In the genomic region with DNA sequence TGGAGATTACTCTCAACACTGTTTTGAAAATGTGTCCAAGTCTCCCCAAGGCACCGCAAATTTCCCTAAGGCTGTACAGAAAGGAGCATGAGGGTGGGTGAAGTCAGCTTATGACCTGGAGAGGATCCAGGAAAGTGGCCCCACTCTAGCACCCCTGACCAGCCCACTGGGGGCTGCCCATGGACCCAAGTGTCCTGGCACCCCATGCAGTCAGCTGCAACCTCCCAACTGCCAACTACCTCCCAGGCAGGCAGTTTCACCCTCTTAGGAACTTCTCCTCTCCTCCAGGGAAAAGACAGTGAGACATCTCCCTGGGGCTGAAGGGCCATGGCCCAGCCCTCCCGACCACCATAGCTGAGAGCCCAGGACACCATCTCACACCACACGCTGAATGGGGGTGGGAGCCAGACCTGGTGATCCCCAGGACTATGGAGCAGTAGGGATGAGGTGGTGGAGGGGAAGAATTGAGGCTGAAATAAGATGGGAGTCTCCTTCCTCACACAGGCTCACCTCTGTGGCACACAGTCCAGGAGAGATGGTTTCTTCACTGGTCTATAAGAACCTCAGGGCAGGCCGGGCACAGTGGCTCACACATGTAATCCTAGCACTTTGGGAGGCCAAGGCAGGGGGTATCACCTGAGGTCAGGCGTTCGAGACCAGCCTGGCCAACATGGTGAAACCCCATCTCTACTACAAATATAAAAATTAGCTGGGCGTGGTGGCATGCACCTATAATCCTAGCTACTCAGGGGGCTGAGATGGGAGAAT, we compare ENCODE assay signal across 22 cellular contexts.
A peak's percentile ranks its signal among the peaks of the same experiment; 100 is the strongest.
DNase-seq lines count a peak whose midpoint lies in the region; ATAC-seq and TF ChIP-seq lines count a peak whose summit lies in the region.
"Had no signal": no experiment of that assay in that cellular context is flagged by ENCODE, and none has a peak within 500 bp of the region (broad histone marks: within the 10 kb centered on the region; RNA-seq: fewer than 3 reads in every experiment).

No MANE protein-coding gene starts in this region.

- no peaks in the 10 kb centered on the region for H3K9me3 ChIP-seq in ascending aorta
- H3K9me3 ChIP-seq in thyroid gland = no peaks in the 10 kb centered on the region
- H3K9me3 ChIP-seq: BLaER1, SJCRH30, thoracic aorta had no signal

- no peaks in the 10 kb centered on the region for H3K27me3 Mint-ChIP-seq in activated T-cell treated with anti-CD3 and anti-CD28 coated beads, Interleukin-2, amount 50 U/mL, for 72 hours (ENCODE audit: low read depth)
- H3K27me3 Mint-ChIP-seq in naive B cell = peaks cover 0 to 4% (median 0%) of the 10 kb centered on the region in 3 donors
- H3K27me3 Mint-ChIP-seq: activated naive CD8-positive, alpha-beta T cell treated with anti-CD3 and anti-CD28 coated beads, Interleukin-2, amount 10 ng/mL, durations not matched to agents 7 days and 5 days had no signal

- TF ChIP-seq POLR2A in thyroid gland (IDR thresholded peaks at IDR 0.05) = no peak

- no peak overlapping the region for H3K4me3 Mint-ChIP-seq in activated T-cell treated with anti-CD3 and anti-CD28 coated beads, Interleukin-2, amount 50 U/mL, for 72 hours
- peak overlapping the region in 2 of 8 donors; percentile 15 to 47 for H3K4me3 Mint-ChIP-seq in naive B cell
- H3K4me3 Mint-ChIP-seq: activated naive CD8-positive, alpha-beta T cell treated with anti-CD3 and anti-CD28 coated beads, Interleukin-2, amount 10 ng/mL, durations not matched to agents 7 days and 5 days; T-helper 2 cell treated with Interferon-gamma antibody and Interleukin-4, amounts not matched to agents 5 μg/mL and 100 μg/mL, for 36 hours had no signal

- ATAC-seq in activated T-cell treated with anti-CD3 and anti-CD28 coated beads, Interleukin-2, amount 50 U/mL, for 72 hours (replicated peaks in 1 of 2) = no peak
- ATAC-seq in naive B cell (ENCODE audit: low read depth in 2 of 2) = no peak
- no peak for ATAC-seq in HG02970 (IDR thresholded peaks at IDR 0.05; ENCODE audit: low FRiP score, unreplicated experiment)
- ATAC-seq: esophagus mucosa had no signal

- no peaks in the 10 kb centered on the region for H3K9me3 Mint-ChIP-seq in activated T-cell treated with anti-CD3 and anti-CD28 coated beads, Interleukin-2, amount 50 U/mL, for 72 hours
- H3K9me3 Mint-ChIP-seq in naive B cell = peaks cover 0 to 3% (median 0%) of the 10 kb centered on the region in 7 donors
- H3K9me3 Mint-ChIP-seq: T-helper 2 cell treated with Interferon-gamma antibody and Interleukin-4, amounts not matched to agents 5 μg/mL and 100 μg/mL, for 36 hours had no signal

- no peak for TF ChIP-seq CTCF in ascending aorta (IDR thresholded peaks at IDR 0.05)
- TF ChIP-seq CTCF in thyroid gland (IDR thresholded peaks at IDR 0.05) = no peak

- no peaks in the 10 kb centered on the region for H3K36me3 Mint-ChIP-seq in activated T-cell treated with anti-CD3 and anti-CD28 coated beads, Interleukin-2, amount 50 U/mL, for 72 hours (ENCODE audit: insufficient read depth in 2 of 2)
- no peaks in the 10 kb centered on the region for H3K36me3 Mint-ChIP-seq in naive B cell

- peaks cover 18 to 28% of the 10 kb centered on the region in 2 donors for H3K4me1 ChIP-seq in ascending aorta
- H3K4me1 ChIP-seq in thyroid gland = peaks cover 63 to 87% of the 10 kb centered on the region in 2 donors

- H3K4me1 Mint-ChIP-seq in activated T-cell treated with anti-CD3 and anti-CD28 coated beads, Interleukin-2, amount 50 U/mL, for 72 hours (ENCODE audit: low read depth) = peaks cover 41% of the 10 kb centered on the region
- peaks cover 35 to 61% (median 47%) of the 10 kb centered on the region in 3 donors for H3K4me1 Mint-ChIP-seq in naive B cell

- H3K36me3 ChIP-seq in ascending aorta (no peaks in the 10 kb centered on the region), thyroid gland (no peaks in the 10 kb centered on the region)
- H3K36me3 ChIP-seq: BLaER1, brain microvascular endothelial cell, SJCRH30, thoracic aorta had no signal

- no peak for DNase-seq in activated T-cell treated with anti-CD3 and anti-CD28 coated beads, Interleukin-2, amount 50 U/mL, for 72 hours
- no peak for DNase-seq in activated T-cell treated with anti-CD3 and anti-CD28 coated beads, Interleukin-2, amount 50 U/mL, for 1 hour
- no peak for DNase-seq in ascending aorta (ENCODE audit: low spot score in 2 of 2)
- DNase-seq in naive B cell = no peak
- DNase-seq in thyroid gland = peak in 1 of 2 donors; percentile 35
- DNase-seq in activated CD4-positive, CD25-positive, alpha-beta regulatory T cell (lab: John Stamatoyannopoulos, UW) = no peak
- DNase-seq in activated CD4-positive, alpha-beta T cell treated with anti-CD3 and anti-CD28 coated beads for 1 hour = no peak
- DNase-seq: activated CD4-positive, alpha-beta T cell treated with anti-CD3 and anti-CD28 coated beads for 4 hours; activated naive CD8-positive, alpha-beta T cell treated with anti-CD3 and anti-CD28 coated beads, Interleukin-2, amount 10 ng/mL, durations not matched to agents 7 days and 5 days; activated T-cell treated with anti-CD3 and anti-CD28 coated beads for 4 hours; brain microvascular endothelial cell; GF-D8; MV-4-11; NCI-H2029; occipital lobe; stimulated activated CD4-positive, alpha-beta T cell treated with anti-CD3 and anti-CD28 coated beads, Interleukin-4, amount 100 ng/mL, for 1 hour had no signal

- H3K27ac ChIP-seq in ascending aorta = peak overlapping the region; percentile 59 to 64
- peak overlapping the region; percentile 90 to 98 (median 95) for H3K27ac ChIP-seq in thyroid gland
- H3K27ac ChIP-seq: BLaER1, brain microvascular endothelial cell, SJCRH30 had no signal

- intact Hi-C loops in ascending aorta (cut with DNase I) (loop anchor here (10.0 kb wide), 1 partner anchor 107 kb away; the partner anchor contains the start of gene HERC1), thyroid gland (cut with DNase I) (loop anchor here (5.0 to 10.0 kb wide), 2 partner anchors 53 to 100 kb away; no protein-coding TSS in a partner anchor)

- H3K27me3 ChIP-seq in ascending aorta = no peaks in the 10 kb centered on the region
- H3K27me3 ChIP-seq in thyroid gland = no peaks in the 10 kb centered on the region
- H3K27me3 ChIP-seq: BLaER1, brain microvascular endothelial cell, SJCRH30 had no signal

- H3K27ac Mint-ChIP-seq in activated T-cell treated with anti-CD3 and anti-CD28 coated beads, Interleukin-2, amount 50 U/mL, for 72 hours = peak overlapping the region; percentile 38
- H3K27ac Mint-ChIP-seq in naive B cell = peak overlapping the region in 4 of 6 donors; percentile 3 to 89 (median 61)

- 74 to 83% methylated on average over 6 to 7 of the region's 7 CpGs for WGBS in thyroid gland, 2 donors

- no peak overlapping the region for H3K4me3 ChIP-seq in ascending aorta
- H3K4me3 ChIP-seq in thyroid gland (replicated peaks in 1 of 3) = peak overlapping the region in 1 of 3 donors; percentile 8
- H3K4me3 ChIP-seq: BLaER1, SJCRH30, thoracic aorta had no signal
